Comparison of ENCODE assay signal across 9 cellular contexts in the genomic region with DNA sequence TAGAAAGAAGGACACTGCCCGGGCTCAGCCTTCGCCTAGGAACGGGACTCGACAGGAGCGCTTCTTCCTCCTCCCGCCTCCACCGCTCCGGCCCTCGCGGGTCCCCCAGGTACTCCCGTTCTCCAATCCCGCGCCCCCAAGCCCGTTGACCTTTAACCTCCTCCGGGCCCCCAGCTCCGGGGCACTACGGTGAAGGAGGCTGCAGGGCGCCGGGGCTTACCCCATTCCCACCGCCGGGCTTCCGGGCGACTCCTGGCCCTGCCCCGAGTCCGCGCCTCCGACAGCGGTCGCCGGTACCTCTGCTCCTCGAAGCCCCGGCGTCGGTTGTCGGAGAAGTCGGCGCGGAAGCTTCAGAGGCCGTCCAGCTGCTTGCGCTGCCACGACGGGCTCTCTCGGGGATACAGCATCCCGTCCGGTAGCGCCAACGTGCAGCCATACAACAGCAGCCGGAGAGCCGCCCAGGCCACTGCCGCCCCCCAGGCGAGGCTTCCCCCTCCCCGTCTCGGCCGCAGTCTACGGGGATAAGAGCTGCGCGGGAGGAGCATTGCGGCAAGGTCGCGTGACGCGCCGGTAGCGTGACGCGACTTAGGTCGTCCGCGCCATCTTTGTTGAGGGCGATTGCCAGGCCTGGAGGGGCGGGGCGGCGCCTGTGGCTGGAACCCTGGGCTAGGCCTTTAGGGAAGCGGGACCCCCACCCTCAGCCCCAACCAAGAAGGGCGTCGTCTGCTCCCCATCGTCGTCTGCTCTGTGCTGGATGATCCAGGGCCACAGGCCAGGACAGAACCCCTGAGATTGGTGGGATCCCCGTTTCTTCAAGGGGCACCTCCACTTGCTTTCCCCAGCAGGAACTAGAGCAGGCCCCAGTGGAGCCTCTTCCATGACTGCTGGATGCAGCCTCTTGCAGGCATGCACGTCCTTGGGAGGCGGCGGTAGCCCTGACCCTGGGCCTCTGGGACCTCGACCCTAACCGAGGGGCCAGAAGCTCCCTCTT. TPM values are rescaled to one million over a fixed set of nuclear protein-coding genes. Genes with fewer than 3 reads are reported as not detected.
A peak's percentile ranks its signal among the peaks of the same experiment; 100 is the strongest.
DNase-seq lines count a peak whose midpoint lies in the region; ATAC-seq and TF ChIP-seq lines count a peak whose summit lies in the region.
"Had no signal": no experiment of that assay in that cellular context is flagged by ENCODE, and none has a peak within 500 bp of the region (broad histone marks: within the 10 kb centered on the region; RNA-seq: fewer than 3 reads in every experiment).

No MANE protein-coding gene starts in this region.

- 5% methylated on average over 84 of the region's 84 CpGs for WGBS in HUES64

- DNase-seq in OCI-LY7 (ENCODE audit: low spot score) = peak; percentile 94
- DNase-seq in activated T-cell treated with anti-CD3 and anti-CD28 coated beads, Interleukin-2, amount 50 U/mL, for 1 hour = peak; percentile 86
- no peak for DNase-seq in epithelial cell of proximal tubule (ENCODE audit: low read depth)
- DNase-seq in mucosa of descending colon = peak; percentile 90 to 91 (median 90)
- peak; percentile 68 to 74 for DNase-seq in stimulated activated CD8-positive, alpha-beta memory T cell treated with anti-CD3 and anti-CD28 coated beads, Interleukin-2, amount 100 ng/mL, for 48 hours (ENCODE audit: low read depth in 2 of 2)

- no peaks in the 10 kb centered on the region for H3K9me3 ChIP-seq in BLaER1
- H3K9me3 ChIP-seq in HUES64 (ENCODE audit: insufficient read depth, low read depth, low read length) = no peaks in the 10 kb centered on the region
- H3K9me3 ChIP-seq in OCI-LY7 (ENCODE audit: low read length) = no peaks in the 10 kb centered on the region
- H3K9me3 ChIP-seq in mucosa of descending colon = no peaks in the 10 kb centered on the region

- peaks cover 13% of the 10 kb centered on the region; the same call in 1 of the 2 replicates for H3K79me2 ChIP-seq in OCI-LY7 (ENCODE audit: insufficient read depth, low read depth, low read length)

- intact Hi-C loops in OCI-LY7 (cut with micrococcal nuclease; ENCODE audit: unreplicated experiment) (loop anchor here (1.0 kb wide), 2 partner anchors 34 to 49 kb away; a partner anchor contains a TSS), mucosa of descending colon (cut with DNase I, micrococcal nuclease) (no loop called here)

- POLR2A ChIA-PET in OCI-LY7 (lab: Charles Lee) = interaction anchor here (0.5 kb wide), 1 partner anchor 10 kb away, joined by 3 read pairs; no protein-coding TSS in a partner anchor

- peak overlapping the region; percentile 90 for H2AFZ ChIP-seq in OCI-LY7 (ENCODE audit: low read length)

- ATAC-seq in GM19372 (IDR thresholded peaks at IDR 0.05; ENCODE audit: low read depth, unreplicated experiment) (peak; percentile 78), mucosa of descending colon (peak; percentile 98)

- no peaks in the 10 kb centered on the region for H3K9me2 ChIP-seq in OCI-LY7 (ENCODE audit: insufficient read depth, low read length)

- H3K4me2 ChIP-seq in BLaER1 (peak overlapping the region; percentile 96), OCI-LY7 (ENCODE audit: low read length) (peak overlapping the region; percentile 80)

- CTCF ChIA-PET in OCI-LY7 (lab: Charles Lee; ENCODE audit: unreplicated experiment) = interaction anchor here (0.5 to 0.7 kb wide), 2 partner anchors 103 to 129 kb away, joined by 3 read pairs; no protein-coding TSS in a partner anchor

- TSS peak; percentile 39 for BruUV-seq in OCI-LY7 (replicated peaks; lab: Mats Ljungman, UMichigan)

- H3K4me1 ChIP-seq in BLaER1 (peaks cover 45% of the 10 kb centered on the region), HUES64 (ENCODE audit: insufficient read depth, low read length) (no peaks in the 10 kb centered on the region), OCI-LY7 (ENCODE audit: insufficient read depth, low read length, poor library complexity, severe bottlenecking) (peaks cover 15% of the 10 kb centered on the region), mucosa of descending colon (ENCODE audit: low read depth) (peaks cover 10% of the 10 kb centered on the region)

- TF ChIP-seq CTCF in OCI-LY7 (conservative IDR thresholded peaks at IDR 0.05; ENCODE audit: low read length) (no peak), epithelial cell of proximal tubule (conservative IDR thresholded peaks at IDR 0.05; ENCODE audit: low read depth, low read length) (no peak), mucosa of descending colon (IDR thresholded peaks at IDR 0.05) (no peak)

- peak overlapping the region; percentile 95 for H3K9ac ChIP-seq in BLaER1
- H3K9ac ChIP-seq in HUES64 (ENCODE audit: low read depth, low read length) = peak overlapping the region; percentile 87

- H3K36me3 ChIP-seq in BLaER1 (peaks cover 33% of the 10 kb centered on the region), HUES64 (ENCODE audit: insufficient read depth, low read length) (peaks cover 26% of the 10 kb centered on the region), OCI-LY7 (ENCODE audit: insufficient read depth, low read length) (peaks cover 18% of the 10 kb centered on the region; the same call in 1 of the 2 replicates), mucosa of descending colon (ENCODE audit: low read depth) (no peaks in the 10 kb centered on the region)

- H3K27me3 ChIP-seq in BLaER1 (no peaks in the 10 kb centered on the region), HUES64 (ENCODE audit: insufficient read depth, low read length) (no peaks in the 10 kb centered on the region)

- H3K27ac ChIP-seq in BLaER1 (peak overlapping the region; percentile 89), HUES64 (ENCODE audit: low read depth, low read length) (peak overlapping the region; percentile 73), OCI-LY7 (ENCODE audit: low read depth, low read length, poor library complexity, severe bottlenecking) (peak overlapping the region; percentile 38)

- H4K20me1 ChIP-seq in BLaER1 (peaks cover 38% of the 10 kb centered on the region; the same call in 1 of the 2 replicates), OCI-LY7 (ENCODE audit: insufficient read depth, low read length) (no peaks in the 10 kb centered on the region)

- H3K4me3 ChIP-seq in BLaER1 = peak overlapping the region; percentile 88
- peak overlapping the region; percentile 90 for H3K4me3 ChIP-seq in HUES64 (ENCODE audit: low read length)
- peak overlapping the region; percentile 79 for H3K4me3 ChIP-seq in OCI-LY7 (ENCODE audit: low read depth, low read length, poor library complexity, severe bottlenecking)
- peak overlapping the region; percentile 90 for H3K4me3 ChIP-seq in epithelial cell of proximal tubule (ENCODE audit: low read depth, low read length)
- H3K4me3 ChIP-seq in mucosa of descending colon = peak overlapping the region; percentile 90

RNA-seq across cellular contexts. Expression of a gene that starts 26.3 kb away (rescaled TPM):
- polyA plus RNA-seq in HUES64 (2013, experiment 1 of 2) = not detected
- polyA plus RNA-seq in HUES64 (2013, experiment 2 of 2) = not detected
- 0.98 TPM in 1 of 2 replicates, not detected in the other for total RNA-seq in OCI-LY7 (2014; rRNA removed; shearing (Covaris generic))
- 0.89 and 0.97 TPM in 2 replicates for total RNA-seq in OCI-LY7 (2022)
- not detected in 2 replicates for total RNA-seq in epithelial cell of proximal tubule
- total RNA-seq in mucosa of descending colon = under 1 TPM in 2 of 3 donors, not detected in 1; 0.29 to 0.34 TPM

RNA-seq across cellular contexts. Expression of a gene that starts 33.8 kb away (rescaled TPM):
- 1.8 TPM for polyA plus RNA-seq in HUES64 (2013, experiment 1 of 2)
- polyA plus RNA-seq in HUES64 (2013, experiment 2 of 2) = 2.2 TPM
- total RNA-seq in OCI-LY7 (2014; rRNA removed; shearing (Covaris generic)) = 5.1 and 6.0 TPM in 2 replicates
- total RNA-seq in OCI-LY7 (2022) (8.4 and 8.7 TPM in 2 replicates), epithelial cell of proximal tubule (2.2 and 2.5 TPM in 2 replicates), mucosa of descending colon (1 to 10 TPM; 3.4 to 7.5 (median 3.7) TPM)

RNA-seq across cellular contexts. Expression of a gene that starts 37.1 kb away (rescaled TPM):
- not detected for polyA plus RNA-seq in HUES64 (2013, experiment 1 of 2)
- polyA plus RNA-seq in HUES64 (2013, experiment 2 of 2) = not detected
- 163 and 241 TPM in 2 replicates for total RNA-seq in OCI-LY7 (2014; rRNA removed; shearing (Covaris generic))
- 312 and 333 TPM in 2 replicates for total RNA-seq in OCI-LY7 (2022)
- not detected in 2 replicates for total RNA-seq in epithelial cell of proximal tubule
- 1 to 10 TPM in 2 of 3 donors, under 1 TPM in 1; 0.79 to 1.8 (median 1.2) TPM for total RNA-seq in mucosa of descending colon
- total RNA-seq: T-helper 1 cell treated with Interleukin-12 subunit alpha and Interleukin-12 subunit beta and Interleukin-4 antibody, amounts not matched to agents 30 ng/mL and 1 ng/mL, for 36 hours had no signal

RNA-seq across cellular contexts. Expression of a gene that starts 45.7 kb away (rescaled TPM):
- polyA plus RNA-seq in HUES64 (2013, experiment 1 of 2) = 0.45 TPM
- polyA plus RNA-seq in HUES64 (2013, experiment 2 of 2) = 0.44 TPM
- total RNA-seq in OCI-LY7 (2014; rRNA removed; shearing (Covaris generic)) = 1.0 and 1.7 TPM in 2 replicates
- total RNA-seq in OCI-LY7 (2022) (0.86 and 1.3 TPM in 2 replicates), epithelial cell of proximal tubule (0.36 and 2.1 TPM in 2 replicates), mucosa of descending colon (under 1 TPM in 1 of 3 donors, not detected in 2; 0.44 TPM)

RNA-seq across cellular contexts. Expression of a gene that starts 50.7 kb away (rescaled TPM):
- polyA plus RNA-seq in HUES64 (2013, experiment 1 of 2) = 117 TPM
- polyA plus RNA-seq in HUES64 (2013, experiment 2 of 2) = 145 TPM
- 50.8 and 54.6 TPM in 2 replicates for total RNA-seq in OCI-LY7 (2014; rRNA removed; shearing (Covaris generic))
- total RNA-seq in OCI-LY7 (2022) (191 and 252 TPM in 2 replicates), epithelial cell of proximal tubule (5.7 and 37.1 TPM in 2 replicates), mucosa of descending colon (100 to 1,000 TPM; 279 to 464 (median 462) TPM)

Comparison
In these comparisons a context has a peak if more than half of its experiments do, and no peak if none do; other contexts are left out.
1. H3K27ac ChIP-seq: peak in every context shown above with its lines; median percentile 89 in BLaER1; 73 in HUES64; 38 in OCI-LY7.
2. RNA of a gene that starts 37.1 kb away (total RNA-seq): 163 to 333 TPM in OCI-LY7; 0.79 to 1.8 TPM in mucosa of descending colon and not detected in epithelial cell of proximal tubule; every median in the first group is over 10 times any median in the second.
3. Peak in every context shown above with its lines, with median percentiles within 50 percentile points of each other: H3K4me3 ChIP-seq.